9 cellular contexts compared by ENCODE assay signal in the genomic region with DNA sequence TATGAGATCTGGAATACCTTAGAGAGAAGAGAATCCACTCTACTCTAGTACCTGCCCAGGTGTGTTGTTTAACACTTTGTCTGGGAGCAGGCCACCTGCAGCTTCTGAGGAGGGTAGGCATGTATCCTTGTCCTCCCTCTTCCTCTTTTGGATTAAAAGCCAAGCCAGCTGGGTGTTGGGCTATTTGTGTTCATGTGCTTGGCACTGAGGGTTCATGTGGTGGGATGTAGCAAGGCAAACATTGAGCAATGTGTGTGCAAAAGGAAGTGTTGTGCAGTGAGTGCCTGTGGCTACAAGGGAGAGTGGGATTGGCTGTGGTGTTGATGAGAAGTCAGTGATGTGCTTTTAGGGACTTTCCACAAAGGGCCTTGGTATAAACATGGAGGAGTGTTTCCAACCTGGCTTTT. TPM values are rescaled to one million over a fixed set of nuclear protein-coding genes. Genes with fewer than 3 reads are reported as not detected.
DNase-seq lines count a peak whose midpoint lies in the region; ATAC-seq, FAIRE-seq and TF ChIP-seq lines count a peak whose summit lies in the region.
"Had no signal": no experiment of that assay in that cellular context is flagged by ENCODE, and none has a peak within 500 bp of the region (broad histone marks: within the 10 kb centered on the region; RNA-seq: fewer than 3 reads in every experiment).

No MANE protein-coding gene starts in this region.

- no peak overlapping the region for H3K9ac ChIP-seq in DND-41 (ENCODE audit: low read depth, low read length)
- peak overlapping the region; percentile 30 for H3K9ac ChIP-seq in keratinocyte (ENCODE audit: control insufficient read depth, extremely low read depth, insufficient read depth, low read length)

- no peaks in the 10 kb centered on the region for H3K9me1 ChIP-seq in keratinocyte (ENCODE audit: control insufficient read depth, extremely low read depth, insufficient read depth, low read length)

- H3K9me3 Mint-ChIP-seq in activated naive CD8-positive, alpha-beta T cell treated with anti-CD3 and anti-CD28 coated beads for 36 hours = no peaks in the 10 kb centered on the region
- H3K9me3 Mint-ChIP-seq in type B pancreatic cell (no peaks in the 10 kb centered on the region), nephron progenitor cell (peaks cover 10% of the 10 kb centered on the region)
- H3K9me3 Mint-ChIP-seq: activated naive CD4-positive, alpha-beta T cell treated with anti-CD3 and anti-CD28 coated beads, Interleukin-2, amount 50 U/mL, for 24 hours had no signal

- H3K27me3 ChIP-seq in DND-41 (ENCODE audit: insufficient read depth, low read length, poor library complexity) = no peaks in the 10 kb centered on the region
- H3K27me3 ChIP-seq in keratinocyte (ENCODE audit: control insufficient read depth, extremely low read depth, insufficient read depth, low read length) = no peaks in the 10 kb centered on the region

- no peaks in the 10 kb centered on the region for H3K9me3 ChIP-seq in DND-41 (ENCODE audit: insufficient read depth, low read length, severe bottlenecking)
- no peaks in the 10 kb centered on the region for H3K9me3 ChIP-seq in keratinocyte (ENCODE audit: control insufficient read depth, low read depth, low read length)

- no peak overlapping the region for H3K4me3 ChIP-seq in DND-41 (ENCODE audit: low read depth in 1 of 2, low read length in 2 of 2)
- H3K4me3 ChIP-seq in keratinocyte (ENCODE audit: control insufficient read depth in 2 of 3, extremely low read depth in 1 of 3, insufficient read depth in 2 of 3, low read depth in 1 of 3, low read length in 3 of 3) = no peak overlapping the region

- TF ChIP-seq CTCF in DND-41 (IDR thresholded peaks at IDR 0.05; ENCODE audit: borderline replicate concordance, extremely low read depth, low read length, poor library complexity, severe bottlenecking) = no peak
- no peak for TF ChIP-seq CTCF in keratinocyte (optimal IDR thresholded peaks at IDR 0.05 in 1 of 3, IDR thresholded peaks at IDR 0.05 in 1 of 3, conservative IDR thresholded peaks at IDR 0.05 in 1 of 3; ENCODE audit: extremely low read depth in 1 of 3, insufficient read depth in 2 of 3, low read length in 3 of 3)
- TF ChIP-seq CTCF in type B pancreatic cell (conservative IDR thresholded peaks at IDR 0.05) = no peak
- no peak for TF ChIP-seq CTCF in nephron progenitor cell (IDR thresholded peaks at IDR 0.05)

- ATAC-seq in DND-41 (ENCODE audit: insufficient read depth, low read depth) = no peak
- ATAC-seq in HG03342 (IDR thresholded peaks at IDR 0.05; ENCODE audit: unreplicated experiment) = peak; percentile 67

- H3K4me2 ChIP-seq in DND-41 (ENCODE audit: insufficient read depth, low read length) (no peak overlapping the region), keratinocyte (ENCODE audit: control insufficient read depth, extremely low read depth, insufficient read depth, low read depth, low read length) (peak overlapping the region; percentile 39)

- DNase-seq in DND-41 = no peak
- DNase-seq in activated naive CD8-positive, alpha-beta T cell treated with anti-CD3 and anti-CD28 coated beads for 36 hours = peak; percentile 9
- no peak for DNase-seq in keratinocyte (ENCODE audit: low read depth, low spot score)
- no peak for DNase-seq in DMS153 treated with DMSO at 0.1 percent for 48 hours (lab: John Stamatoyannopoulos, UW; ENCODE audit: unreplicated experiment)
- no peak for DNase-seq in activated effector memory CD4-positive, alpha-beta T cell treated with anti-CD3 and anti-CD28 coated beads, Interleukin-2, amount 50 U/mL, for 16 hours
- DNase-seq in type B pancreatic cell (ENCODE audit: extremely low spot score, unreplicated experiment) = no peak
- no peak for DNase-seq in nephron progenitor cell

- peaks cover 16% of the 10 kb centered on the region for H3K4me1 Mint-ChIP-seq in activated naive CD8-positive, alpha-beta T cell treated with anti-CD3 and anti-CD28 coated beads for 36 hours
- H3K4me1 Mint-ChIP-seq in type B pancreatic cell (ENCODE audit: unreplicated experiment) (peaks cover 6% of the 10 kb centered on the region), nephron progenitor cell (peaks cover 6% of the 10 kb centered on the region)

- H4K20me1 ChIP-seq in DND-41 (ENCODE audit: insufficient read depth, low read length) (peaks cover 51% of the 10 kb centered on the region), keratinocyte (ENCODE audit: control insufficient read depth, extremely low read depth, insufficient read depth, low read length) (no peaks in the 10 kb centered on the region)

- no peak overlapping the region for H3K27ac Mint-ChIP-seq in activated naive CD8-positive, alpha-beta T cell treated with anti-CD3 and anti-CD28 coated beads for 36 hours
- H3K27ac Mint-ChIP-seq in type B pancreatic cell = no peak overlapping the region
- H3K27ac Mint-ChIP-seq in nephron progenitor cell = no peak overlapping the region
- H3K27ac Mint-ChIP-seq: activated naive CD4-positive, alpha-beta T cell treated with anti-CD3 and anti-CD28 coated beads, Interleukin-2, amount 50 U/mL, for 24 hours had no signal

- dilution Hi-C loops in keratinocyte (cut with MboI; ENCODE audit: extremely low pct_ligation_motif_present, low sequenced_read_pairs) = no loop called here

- H3K27me3 Mint-ChIP-seq in activated naive CD8-positive, alpha-beta T cell treated with anti-CD3 and anti-CD28 coated beads for 36 hours = no peaks in the 10 kb centered on the region
- no peaks in the 10 kb centered on the region for H3K27me3 Mint-ChIP-seq in type B pancreatic cell
- H3K27me3 Mint-ChIP-seq in nephron progenitor cell (ENCODE audit: low read depth, poor library complexity) = no peaks in the 10 kb centered on the region
- H3K27me3 Mint-ChIP-seq: activated naive CD4-positive, alpha-beta T cell treated with anti-CD3 and anti-CD28 coated beads, Interleukin-2, amount 50 U/mL, for 24 hours had no signal

- no peak overlapping the region for H3K4me3 Mint-ChIP-seq in activated naive CD8-positive, alpha-beta T cell treated with anti-CD3 and anti-CD28 coated beads for 36 hours
- H3K4me3 Mint-ChIP-seq in type B pancreatic cell (no peak overlapping the region), nephron progenitor cell (no peak overlapping the region)
- H3K4me3 Mint-ChIP-seq: activated naive CD4-positive, alpha-beta T cell treated with anti-CD3 and anti-CD28 coated beads, Interleukin-2, amount 50 U/mL, for 24 hours had no signal

- H3K27ac ChIP-seq in DND-41 (ENCODE audit: low read length) (peak overlapping the region; percentile 30; the same call in 1 of the 2 replicates), keratinocyte (ENCODE audit: control insufficient read depth, insufficient read depth, low read length) (peak overlapping the region; percentile 95)

- peak; percentile 52 for FAIRE-seq in keratinocyte (lab: Jason Lieb, UNC)

- peaks cover 48% of the 10 kb centered on the region for H3K36me3 ChIP-seq in DND-41 (ENCODE audit: insufficient read depth, low read length)
- H3K36me3 ChIP-seq in keratinocyte (ENCODE audit: control insufficient read depth in 2 of 2, extremely low read depth in 1 of 2, insufficient read depth in 2 of 2, low read length in 2 of 2) = peaks cover 8 to 26% of the 10 kb centered on the region in 2 experiments

- H2AFZ ChIP-seq in DND-41 (ENCODE audit: low read depth, low read length) = no peak overlapping the region
- H2AFZ ChIP-seq in keratinocyte (ENCODE audit: control insufficient read depth, low read length) = no peak overlapping the region

- H3K79me2 ChIP-seq in DND-41 (ENCODE audit: insufficient read depth, low read length) (peaks cover 84% of the 10 kb centered on the region), keratinocyte (ENCODE audit: control insufficient read depth, insufficient read depth, low read length) (peaks cover 58% of the 10 kb centered on the region)

- no peaks in the 10 kb centered on the region for H3K4me1 ChIP-seq in DND-41 (ENCODE audit: insufficient read depth, low read length)
- H3K4me1 ChIP-seq in keratinocyte (ENCODE audit: control insufficient read depth, extremely low read depth, insufficient read depth, low read length) = peaks cover 54% of the 10 kb centered on the region

- peaks cover 21% of the 10 kb centered on the region for H3K36me3 Mint-ChIP-seq in activated naive CD8-positive, alpha-beta T cell treated with anti-CD3 and anti-CD28 coated beads for 36 hours
- peaks cover 29% of the 10 kb centered on the region for H3K36me3 Mint-ChIP-seq in type B pancreatic cell
- peaks cover 33% of the 10 kb centered on the region for H3K36me3 Mint-ChIP-seq in nephron progenitor cell (ENCODE audit: low read depth)

RNA-seq across cellular contexts. Expression of a gene that starts 23.0 kb away (rescaled TPM):
- total RNA-seq in activated naive CD8-positive, alpha-beta T cell treated with anti-CD3 and anti-CD28 coated beads for 36 hours = 10 to 100 TPM; 34.2 to 36.7 TPM
- polyA plus RNA-seq in keratinocyte = 19.6 to 26.3 TPM (median 20.1 TPM) in 3 replicates
- polyA plus RNA-seq in keratinocyte (2011; ENCODE audit: low read depth) = 6.0 TPM
- polyA plus RNA-seq in keratinocyte (2011; cell fraction: cytosol; rRNA removed) = 10.2 and 17.3 TPM in 2 replicates
- 55.8 and 67.4 TPM in 2 replicates for polyA plus RNA-seq in keratinocyte (2011; cell fraction: nucleus; rRNA removed)
- 11.2 and 16.5 TPM in 2 replicates for polyA plus RNA-seq in keratinocyte (2012; ENCODE audit: low replicate concordance)
- polyA minus RNA-seq in keratinocyte = 41.4 to 49.7 TPM (median 45.4 TPM) in 3 replicates
- polyA minus RNA-seq in keratinocyte (2011; cell fraction: cytosol; rRNA and poly(A)+ RNA removed) = 23.4 TPM
- 28.2 and 43.6 TPM in 2 replicates for polyA minus RNA-seq in keratinocyte (2011; cell fraction: nucleus; rRNA and poly(A)+ RNA removed)
- 59.2 and 79.8 TPM in 2 replicates for total RNA-seq in type B pancreatic cell (ENCODE audit: low replicate concordance)

RNA-seq across cellular contexts. Expression of a gene that starts 48.3 kb away (rescaled TPM):
- not detected for total RNA-seq in activated naive CD8-positive, alpha-beta T cell treated with anti-CD3 and anti-CD28 coated beads for 36 hours
- polyA plus RNA-seq in keratinocyte = 0.12 to 0.27 TPM (median 0.19 TPM) in 3 replicates
- polyA plus RNA-seq in keratinocyte (2011; ENCODE audit: low read depth) = not detected
- 0.05 and 0.32 TPM in 2 replicates for polyA plus RNA-seq in keratinocyte (2011; cell fraction: cytosol; rRNA removed)
- polyA plus RNA-seq in keratinocyte (2011; cell fraction: nucleus; rRNA removed) = 0.56 and 0.88 TPM in 2 replicates
- 0.08 and 0.63 TPM in 2 replicates for polyA plus RNA-seq in keratinocyte (2012; ENCODE audit: low replicate concordance)
- 0.40 TPM in 1 of 3 replicates, not detected in the others for polyA minus RNA-seq in keratinocyte
- not detected for polyA minus RNA-seq in keratinocyte (2011; cell fraction: cytosol; rRNA and poly(A)+ RNA removed)
- polyA minus RNA-seq in keratinocyte (2011; cell fraction: nucleus; rRNA and poly(A)+ RNA removed) = 0.53 and 1.7 TPM in 2 replicates
- 6.5 and 6.9 TPM in 2 replicates for total RNA-seq in type B pancreatic cell (ENCODE audit: low replicate concordance)
